31 cellular contexts compared by ENCODE assay signal in genomic region chr12:131482199-131482598, GRCh38.
"Had no signal": no experiment of that assay in that cellular context is flagged by ENCODE, and none has a peak within 500 bp of the region (broad histone marks: within the 10 kb centered on the region; RNA-seq: fewer than 3 reads in every experiment).

No MANE protein-coding gene starts in this region.

- H3K36me3 ChIP-seq: ascending aorta, breast epithelium, cardiac muscle cell, esophagus squamous epithelium, gastroesophageal sphincter, heart right ventricle had no signal

- DNase-seq: activated CD4-positive, alpha-beta memory T cell treated with anti-CD3 and anti-CD28 coated beads, Interleukin-2, amount 10 ng/mL, durations not matched to agents 7 days and 5 days; activated CD4-positive, alpha-beta T cell treated with anti-CD3 and anti-CD28 coated beads for 1 hour; activated CD4-positive, alpha-beta T cell treated with anti-CD3 and anti-CD28 coated beads for 4 hours; activated CD4-positive, alpha-beta T cell treated with anti-CD3 and anti-CD28 coated beads, Interleukin-2, amount 10 ng/mL, durations not matched to agents 7 days and 5 days; activated CD4-positive, alpha-beta T cell treated with anti-CD3 and anti-CD28 coated beads, Interleukin-2, amount 50 U/mL, for 4 hours; activated CD8-positive, alpha-beta memory T cell treated with anti-CD3 and anti-CD28 coated beads, Interleukin-2, amount 50 U/mL, for 48 hours; activated gamma-delta T cell; activated naive CD4-positive, alpha-beta T cell; activated naive CD4-positive, alpha-beta T cell treated with anti-CD3 and anti-CD28 coated beads, Interleukin-2, amount 10 ng/mL, durations not matched to agents 7 days and 5 days; activated naive CD8-positive, alpha-beta T cell treated with anti-CD3 and anti-CD28 coated beads, Interleukin-2, amount 10 ng/mL, durations not matched to agents 7 days and 5 days; activated T-cell treated with anti-CD3 and anti-CD28 coated beads for 4 hours; activated T-cell treated with anti-CD3 and anti-CD28 coated beads, Interleukin-2, amount 50 U/mL, for 24 hours; activated T-cell treated with anti-CD3 and anti-CD28 coated beads, Interleukin-2, amount 50 U/mL, for 72 hours; central memory CD4-positive, alpha-beta T cell; dermis blood vessel endothelial cell; effector CD4-positive, alpha-beta T cell; effector memory CD8-positive, alpha-beta T cell; esophagus squamous epithelium; foreskin melanocyte; heart right ventricle; T-helper 2 cell had no signal

- H3K4me1 Mint-ChIP-seq: activated CD4-positive, alpha-beta T cell treated with anti-CD3 and anti-CD28 coated beads, Interleukin-2, amount 10 ng/mL, durations not matched to agents 7 days and 5 days; activated naive CD4-positive, alpha-beta T cell treated with anti-CD3 and anti-CD28 coated beads, Interleukin-2, amount 10 ng/mL, durations not matched to agents 7 days and 5 days; activated naive CD8-positive, alpha-beta T cell treated with anti-CD3 and anti-CD28 coated beads, Interleukin-2, amount 10 ng/mL, durations not matched to agents 7 days and 5 days had no signal

- H3K9me3 Mint-ChIP-seq: activated CD4-positive, alpha-beta memory T cell treated with anti-CD3 and anti-CD28 coated beads, Interleukin-2, amount 10 ng/mL, durations not matched to agents 7 days and 5 days; activated CD4-positive, alpha-beta T cell treated with anti-CD3 and anti-CD28 coated beads, Interleukin-2, amount 10 ng/mL, durations not matched to agents 7 days and 5 days; activated naive CD4-positive, alpha-beta T cell treated with anti-CD3 and anti-CD28 coated beads, Interleukin-2, amount 10 ng/mL, durations not matched to agents 7 days and 5 days; activated naive CD4-positive, alpha-beta T cell treated with anti-CD3 and anti-CD28 coated beads, Interleukin-2, amount 50 U/mL, for 72 hours; activated naive CD8-positive, alpha-beta T cell treated with anti-CD3 and anti-CD28 coated beads, Interleukin-2, amount 10 ng/mL, durations not matched to agents 7 days and 5 days; activated T-cell treated with anti-CD3 and anti-CD28 coated beads, Interleukin-2, amount 50 U/mL, for 24 hours; activated T-cell treated with anti-CD3 and anti-CD28 coated beads, Interleukin-2, amount 50 U/mL, for 72 hours; brain; effector memory CD8-positive, alpha-beta T cell had no signal

- H3K4me3 ChIP-seq: ascending aorta, breast epithelium, cardiac muscle cell, coronary artery, esophagus squamous epithelium, gastroesophageal sphincter, heart right ventricle had no signal

- ATAC-seq: activated naive CD4-positive, alpha-beta T cell treated with anti-CD3 and anti-CD28 coated beads, Interleukin-2, amount 50 U/mL, for 72 hours; activated T-cell treated with anti-CD3 and anti-CD28 coated beads, Interleukin-2, amount 50 U/mL, for 72 hours; effector memory CD8-positive, alpha-beta T cell; gastroesophageal sphincter; heart right ventricle had no signal

- H3K27me3 ChIP-seq: ascending aorta, breast epithelium, cardiac muscle cell had no signal

- H3K27ac ChIP-seq: ascending aorta, breast epithelium, cardiac muscle cell, coronary artery, epithelial cell of prostate, esophagus squamous epithelium, gastroesophageal sphincter, heart right ventricle had no signal

- FAIRE-seq: endometrium, endothelial cell of umbilical vein had no signal

- H3K27ac Mint-ChIP-seq: activated CD4-positive, alpha-beta memory T cell treated with anti-CD3 and anti-CD28 coated beads, Interleukin-2, amount 10 ng/mL, durations not matched to agents 7 days and 5 days; activated CD4-positive, alpha-beta T cell treated with anti-CD3 and anti-CD28 coated beads, Interleukin-2, amount 10 ng/mL, durations not matched to agents 7 days and 5 days; activated naive CD4-positive, alpha-beta T cell treated with anti-CD3 and anti-CD28 coated beads, Interleukin-2, amount 10 ng/mL, durations not matched to agents 7 days and 5 days; activated naive CD4-positive, alpha-beta T cell treated with anti-CD3 and anti-CD28 coated beads, Interleukin-2, amount 50 U/mL, for 72 hours; activated naive CD8-positive, alpha-beta T cell treated with anti-CD3 and anti-CD28 coated beads, Interleukin-2, amount 10 ng/mL, durations not matched to agents 7 days and 5 days; activated T-cell treated with anti-CD3 and anti-CD28 coated beads, Interleukin-2, amount 50 U/mL, for 24 hours; activated T-cell treated with anti-CD3 and anti-CD28 coated beads, Interleukin-2, amount 50 U/mL, for 72 hours; brain; effector memory CD8-positive, alpha-beta T cell had no signal

- H3K9me3 ChIP-seq: ascending aorta, breast epithelium, esophagus squamous epithelium, gastroesophageal sphincter, heart right ventricle had no signal

- H3K27me3 Mint-ChIP-seq: activated CD4-positive, alpha-beta memory T cell treated with anti-CD3 and anti-CD28 coated beads, Interleukin-2, amount 10 ng/mL, durations not matched to agents 7 days and 5 days; activated CD4-positive, alpha-beta T cell treated with anti-CD3 and anti-CD28 coated beads, Interleukin-2, amount 10 ng/mL, durations not matched to agents 7 days and 5 days; activated T-cell treated with anti-CD3 and anti-CD28 coated beads, Interleukin-2, amount 50 U/mL, for 24 hours had no signal

- H3K4me1 ChIP-seq: ascending aorta, breast epithelium, gastroesophageal sphincter, heart right ventricle had no signal

- H3K36me3 Mint-ChIP-seq: activated naive CD4-positive, alpha-beta T cell treated with anti-CD3 and anti-CD28 coated beads, Interleukin-2, amount 10 ng/mL, durations not matched to agents 7 days and 5 days; activated naive CD4-positive, alpha-beta T cell treated with anti-CD3 and anti-CD28 coated beads, Interleukin-2, amount 50 U/mL, for 72 hours; activated naive CD8-positive, alpha-beta T cell treated with anti-CD3 and anti-CD28 coated beads, Interleukin-2, amount 10 ng/mL, durations not matched to agents 7 days and 5 days; brain had no signal

- H3K4me3 Mint-ChIP-seq: activated CD4-positive, alpha-beta memory T cell treated with anti-CD3 and anti-CD28 coated beads, Interleukin-2, amount 10 ng/mL, durations not matched to agents 7 days and 5 days; activated CD4-positive, alpha-beta T cell treated with anti-CD3 and anti-CD28 coated beads, Interleukin-2, amount 10 ng/mL, durations not matched to agents 7 days and 5 days; activated naive CD4-positive, alpha-beta T cell treated with anti-CD3 and anti-CD28 coated beads, Interleukin-2, amount 10 ng/mL, durations not matched to agents 7 days and 5 days; activated naive CD8-positive, alpha-beta T cell treated with anti-CD3 and anti-CD28 coated beads, Interleukin-2, amount 10 ng/mL, durations not matched to agents 7 days and 5 days; activated T-cell treated with anti-CD3 and anti-CD28 coated beads, Interleukin-2, amount 50 U/mL, for 24 hours; activated T-cell treated with anti-CD3 and anti-CD28 coated beads, Interleukin-2, amount 50 U/mL, for 72 hours; brain; effector memory CD8-positive, alpha-beta T cell had no signal
